Comparison of ENCODE assay signal across 14 cellular contexts in the genomic region with DNA sequence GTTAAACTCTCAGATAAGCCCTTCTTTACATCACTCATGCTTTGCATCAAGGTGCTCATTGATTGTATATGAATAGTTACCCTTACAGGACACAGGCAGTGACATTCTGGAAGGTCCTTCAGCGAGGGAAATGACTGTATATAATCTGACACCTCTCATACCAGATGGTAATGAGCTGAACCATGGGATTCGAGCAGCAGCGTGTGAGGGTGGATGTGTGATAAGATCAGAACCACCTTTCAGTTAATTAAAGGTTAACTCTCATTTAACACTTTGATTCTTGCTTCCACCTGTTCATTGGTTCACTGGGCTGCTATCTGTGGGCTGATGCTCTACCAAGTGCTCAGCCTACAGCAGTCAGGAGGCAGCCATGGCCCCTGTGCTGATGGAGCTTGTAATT. TPM values are rescaled to one million over a fixed set of nuclear protein-coding genes. Genes with fewer than 3 reads are reported as not detected.
DNase-seq lines count a peak whose midpoint lies in the region; ATAC-seq and TF ChIP-seq lines count a peak whose summit lies in the region.
"Had no signal": no experiment of that assay in that cellular context is flagged by ENCODE, and none has a peak within 500 bp of the region (broad histone marks: within the 10 kb centered on the region; RNA-seq: fewer than 3 reads in every experiment).

No MANE protein-coding gene starts in this region.

- peak overlapping the region; percentile 76; the same call in 1 of the 2 replicates for H3K27ac ChIP-seq in PC-3 (ENCODE audit: low read length)
- H3K27ac ChIP-seq in endodermal cell (ENCODE audit: low read depth, low read length) = no peak overlapping the region
- H3K27ac ChIP-seq in subcutaneous abdominal adipose tissue (ENCODE audit: low read depth, low read length) = peak overlapping the region; percentile 89
- H3K27ac ChIP-seq in A673 (ENCODE audit: low read depth, low read length, poor library complexity, severe bottlenecking) = no peak overlapping the region
- H3K27ac ChIP-seq: parathyroid adenoma had no signal

- H3F3A ChIP-seq in PC-3 (ENCODE audit: low read length, unreplicated experiment) = peaks cover 8% of the 10 kb centered on the region

- H4K20me1 ChIP-seq in PC-3 (ENCODE audit: low read length) = no peaks in the 10 kb centered on the region

- H3K4me1 Mint-ChIP-seq in activated T-cell treated with anti-CD3 and anti-CD28 coated beads, Interleukin-2, amount 50 U/mL, for 72 hours (ENCODE audit: low read depth) = peaks cover 57% of the 10 kb centered on the region
- peaks cover 37% of the 10 kb centered on the region for H3K4me1 Mint-ChIP-seq in endodermal cell

- H3K4me2 ChIP-seq in PC-3 (ENCODE audit: low read length) = no peak overlapping the region

- H3K27me3 Mint-ChIP-seq in activated T-cell treated with anti-CD3 and anti-CD28 coated beads, Interleukin-2, amount 50 U/mL, for 72 hours (ENCODE audit: low read depth) = no peaks in the 10 kb centered on the region
- no peaks in the 10 kb centered on the region for H3K27me3 Mint-ChIP-seq in endodermal cell (ENCODE audit: insufficient read depth)

- no peak overlapping the region for H3K27ac Mint-ChIP-seq in activated T-cell treated with anti-CD3 and anti-CD28 coated beads, Interleukin-2, amount 50 U/mL, for 72 hours
- no peak overlapping the region for H3K27ac Mint-ChIP-seq in endodermal cell

- no peak overlapping the region for H2AFZ ChIP-seq in PC-3 (ENCODE audit: low read length)
- H2AFZ ChIP-seq: parathyroid adenoma had no signal

- POLR2A ChIA-PET in PC-3 (lab: Charles Lee; ENCODE audit: unreplicated experiment) (no interaction called here), A673 (lab: Charles Lee; ENCODE audit: low non-redundant PET) (interaction anchor here (0.6 kb wide), 1 partner anchor 9 kb away, joined by 8 read pairs; no protein-coding TSS in a partner anchor)

- no peaks in the 10 kb centered on the region for H3K9me3 ChIP-seq in PC-3 (ENCODE audit: low read length)
- no peaks in the 10 kb centered on the region for H3K9me3 ChIP-seq in endodermal cell (ENCODE audit: control insufficient read depth, low read length)
- H3K9me3 ChIP-seq in subcutaneous abdominal adipose tissue (ENCODE audit: control insufficient read depth in 5 of 5, low read length in 5 of 5) = no peaks in the 10 kb centered on the region
- H3K9me3 ChIP-seq in A673 (ENCODE audit: low read depth, low read length, poor library complexity, severe bottlenecking) = no peaks in the 10 kb centered on the region

- peak; percentile 80 to 85 for ATAC-seq in activated T-cell treated with anti-CD3 and anti-CD28 coated beads, Interleukin-2, amount 50 U/mL, for 72 hours (replicated peaks in 1 of 2)
- no peak for ATAC-seq in PC-3
- no peak for ATAC-seq in GM18861 (IDR thresholded peaks at IDR 0.05; ENCODE audit: unreplicated experiment)

- no peak overlapping the region for H3K4me3 Mint-ChIP-seq in activated T-cell treated with anti-CD3 and anti-CD28 coated beads, Interleukin-2, amount 50 U/mL, for 72 hours
- H3K4me3 Mint-ChIP-seq in endodermal cell = no peak overlapping the region

- CTCF ChIA-PET in PC-3 (lab: Charles Lee) (interaction anchor here (0.7 kb wide), 1 partner anchor 272 kb away, joined by 4 read pairs; no protein-coding TSS in a partner anchor), A673 (lab: Charles Lee) (no interaction called here)

- H3K36me3 ChIP-seq in PC-3 (ENCODE audit: low read depth, low read length) (no peaks in the 10 kb centered on the region), endodermal cell (ENCODE audit: control insufficient read depth, insufficient read depth, low read length) (peaks cover 61% of the 10 kb centered on the region), subcutaneous abdominal adipose tissue (ENCODE audit: control insufficient read depth in 5 of 5, insufficient read depth in 5 of 5, low read length in 5 of 5) (peaks cover 7 to 57% (median 38%) of the 10 kb centered on the region in 5 donors), A673 (ENCODE audit: insufficient read depth, low read length, poor library complexity, severe bottlenecking) (no peaks in the 10 kb centered on the region)

- WGBS in endodermal cell (ENCODE audit: insufficient coverage in 1 of 2, insufficient read length in 1 of 2), 2 experiments = 93 to 100% methylated on average over 2 to 3 of the region's 3 CpGs

- peaks cover 8% of the 10 kb centered on the region in 2 donors for H3K36me3 Mint-ChIP-seq in activated T-cell treated with anti-CD3 and anti-CD28 coated beads, Interleukin-2, amount 50 U/mL, for 72 hours (ENCODE audit: insufficient read depth in 2 of 2)
- peaks cover 8% of the 10 kb centered on the region for H3K36me3 Mint-ChIP-seq in endodermal cell (ENCODE audit: low read depth)

- peak in 1 of 2 donors; percentile 4 for DNase-seq in activated T-cell treated with anti-CD3 and anti-CD28 coated beads, Interleukin-2, amount 50 U/mL, for 72 hours
- DNase-seq in activated T-cell treated with anti-CD3 and anti-CD28 coated beads, Interleukin-2, amount 50 U/mL, for 48 hours = no peak
- DNase-seq in PC-3 (no peak), endodermal cell (peak; percentile 26), AG08395 (ENCODE audit: low spot score) (no peak), A673 (ENCODE audit: low spot score) (no peak)
- DNase-seq: activated CD4-positive, alpha-beta T cell treated with anti-CD3 and anti-CD28 coated beads, Interleukin-2, amount 50 U/mL, for 1 hour; amygdala; effector CD8-positive, alpha-beta T cell; NCI-H510A had no signal

- no peaks in the 10 kb centered on the region for H3K9me3 Mint-ChIP-seq in activated T-cell treated with anti-CD3 and anti-CD28 coated beads, Interleukin-2, amount 50 U/mL, for 72 hours
- no peaks in the 10 kb centered on the region for H3K9me3 Mint-ChIP-seq in endodermal cell

- intact Hi-C loops in PC-3 (cut with micrococcal nuclease) (no loop called here), A673 (cut with micrococcal nuclease; ENCODE audit: unreplicated experiment) (no loop called here)

- H3K9ac ChIP-seq in PC-3 (ENCODE audit: low read length) (no peak overlapping the region), endodermal cell (ENCODE audit: extremely low read depth, low read length, poor library complexity, severe bottlenecking) (no peak overlapping the region), subcutaneous abdominal adipose tissue (ENCODE audit: low read length in 5 of 5) (no peak overlapping the region)
- H3K9ac ChIP-seq: parathyroid adenoma had no signal

- H3K9me2 ChIP-seq in PC-3 (replicated peaks; ENCODE audit: low read length) = no peaks in the 10 kb centered on the region

- TF ChIP-seq CTCF in PC-3 (conservative IDR thresholded peaks at IDR 0.05; ENCODE audit: low read depth, low read length) (no peak), endodermal cell (conservative IDR thresholded peaks at IDR 0.05) (no peak), A673 (conservative IDR thresholded peaks at IDR 0.05; ENCODE audit: low read depth, low read length) (no peak)

- peaks cover 54% of the 10 kb centered on the region for H3K4me1 ChIP-seq in PC-3 (ENCODE audit: insufficient read depth, low read length)
- no peaks in the 10 kb centered on the region for H3K4me1 ChIP-seq in endodermal cell (ENCODE audit: control insufficient read depth, insufficient read depth, low read length)
- H3K4me1 ChIP-seq in subcutaneous abdominal adipose tissue (ENCODE audit: control insufficient read depth in 5 of 5, insufficient read depth in 5 of 5, low read length in 5 of 5) = peaks cover 19 to 78% (median 51%) of the 10 kb centered on the region in 5 donors
- peaks cover 60% of the 10 kb centered on the region for H3K4me1 ChIP-seq in A673 (ENCODE audit: insufficient read depth, low read length, poor library complexity, severe bottlenecking)

- H3K27me3 ChIP-seq in PC-3 (ENCODE audit: low read length) (no peaks in the 10 kb centered on the region), endodermal cell (ENCODE audit: control insufficient read depth, insufficient read depth, low read length, poor library complexity, severe bottlenecking) (no peaks in the 10 kb centered on the region), subcutaneous abdominal adipose tissue (ENCODE audit: control insufficient read depth in 5 of 5, insufficient read depth in 4 of 5, low read length in 5 of 5) (no peaks in the 10 kb centered on the region), A673 (replicated peaks; ENCODE audit: insufficient read depth, low read depth, low read length, poor library complexity) (no peaks in the 10 kb centered on the region)

- BruUV-seq in PC-3 (replicated peaks; lab: Mats Ljungman, UMichigan) = no TSS peak
- no TSS peak for BruUV-seq in A673 (replicated peaks; lab: Mats Ljungman, UMichigan)

- H3K4me3 ChIP-seq in PC-3 (ENCODE audit: low read length) = no peak overlapping the region
- H3K4me3 ChIP-seq in endodermal cell (ENCODE audit: low read length) = no peak overlapping the region
- no peak overlapping the region for H3K4me3 ChIP-seq in subcutaneous abdominal adipose tissue (ENCODE audit: low read depth in 1 of 5, low read length in 5 of 5)
- no peak overlapping the region for H3K4me3 ChIP-seq in A673 (ENCODE audit: low read depth, low read length, poor library complexity, severe bottlenecking)
- H3K4me3 ChIP-seq: lung had no signal

- H3K79me2 ChIP-seq in PC-3 (ENCODE audit: low read length) = peaks cover 11% of the 10 kb centered on the region; the same call in 1 of the 2 replicates

RNA-seq across cellular contexts. Expression of gene NEDD9, which starts 24.2 kb away (rescaled TPM):
- total RNA-seq in activated T-cell treated with anti-CD3 and anti-CD28 coated beads, Interleukin-2, amount 50 U/mL, for 72 hours = 10 to 100 TPM; 20.8 to 36.4 TPM
- total RNA-seq in PC-3 (2014; rRNA removed) (12.1 and 13.9 TPM in 2 replicates), endodermal cell (1 to 10 TPM; 1.7 to 7.4 TPM), A673 (2021) (5.6 and 6.6 TPM in 2 replicates)
- polyA plus RNA-seq in endodermal cell (2013, experiment 1 of 2) = 24.6 TPM
- polyA plus RNA-seq in endodermal cell (2013, experiment 2 of 2) = 26.5 TPM

Comparison
In these comparisons a context has a peak if more than half of its experiments do, and no peak if none do; other contexts are left out.
1. ATAC-seq: peak in activated T-cell treated with anti-CD3 and anti-CD28 coated beads, Interleukin-2, amount 50 U/mL, for 72 hours (2 of 2); none in PC-3 (single experiment) and GM18861 (single experiment).
2. H3K27ac ChIP-seq: peak in PC-3 (single experiment) and subcutaneous abdominal adipose tissue (single experiment); none in endodermal cell (single experiment) and A673 (single experiment).